Comparison of ENCODE assay signal across 22 cellular contexts in the genomic region with DNA sequence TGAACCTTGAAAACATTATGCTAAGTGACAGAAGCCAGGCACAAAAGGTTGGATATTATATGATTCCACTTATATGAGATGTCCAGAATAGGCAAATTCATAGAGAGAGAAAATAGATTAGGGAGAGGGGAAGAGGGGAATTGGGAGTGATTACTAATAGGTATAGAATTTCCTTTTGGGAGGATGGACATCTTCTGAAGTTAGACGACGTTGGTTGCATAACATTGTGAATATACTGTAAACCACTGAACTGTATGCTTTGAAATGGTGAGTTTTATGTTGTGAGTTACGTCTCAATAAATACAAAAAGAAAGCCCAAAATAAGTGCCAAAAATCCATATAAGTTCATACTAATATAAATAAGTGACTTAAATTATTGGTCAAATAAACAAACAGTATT. TPM values are rescaled to one million over a fixed set of nuclear protein-coding genes. Genes with fewer than 3 reads are reported as not detected.
"Had no signal": no experiment of that assay in that cellular context is flagged by ENCODE, and none has a peak within 500 bp of the region (broad histone marks: within the 10 kb centered on the region; RNA-seq: fewer than 3 reads in every experiment).

No MANE protein-coding gene starts in this region.

- H3K4me1 Mint-ChIP-seq: endodermal cell; naive thymus-derived CD4-positive, alpha-beta T cell; nephron progenitor cell; stimulated activated effector memory CD8-positive, alpha-beta T cell treated with anti-CD3 and anti-CD28 coated beads, Interleukin-12 subunit alpha, Interleukin-12 subunit beta, amount 100 ng/mL, for 72 hours had no signal

- H3K4me3 Mint-ChIP-seq: endodermal cell; naive thymus-derived CD4-positive, alpha-beta T cell; nephron progenitor cell; stimulated activated effector memory CD8-positive, alpha-beta T cell treated with anti-CD3 and anti-CD28 coated beads, Interleukin-12 subunit alpha, Interleukin-12 subunit beta, amount 100 ng/mL, for 72 hours had no signal

- H3K4me3 ChIP-seq: coronary artery, esophagus muscularis mucosa, gastroesophageal sphincter, prostate gland, right lobe of liver, tibial artery, upper lobe of left lung, uterus had no signal

- ATAC-seq: gastroesophageal sphincter; naive thymus-derived CD4-positive, alpha-beta T cell; stimulated activated effector memory CD8-positive, alpha-beta T cell treated with anti-CD3 and anti-CD28 coated beads, Interleukin-12 subunit alpha, Interleukin-12 subunit beta, amount 100 ng/mL, for 72 hours; stimulated activated naive CD8-positive, alpha-beta T cell treated with anti-CD3 and anti-CD28 coated beads, Interleukin-15, Interleukin-2, amounts not matched to agents 100 U/mL and 50 U/mL, for 24 hours had no signal

- H3K4me1 ChIP-seq: esophagus muscularis mucosa, gastroesophageal sphincter, prostate gland, right lobe of liver, tibial artery, upper lobe of left lung, uterus had no signal

- H3K36me3 Mint-ChIP-seq: naive thymus-derived CD4-positive, alpha-beta T cell; stimulated activated effector memory CD8-positive, alpha-beta T cell treated with anti-CD3 and anti-CD28 coated beads, Interleukin-12 subunit alpha, Interleukin-12 subunit beta, amount 100 ng/mL, for 72 hours had no signal

- H3K27ac ChIP-seq: coronary artery, esophagus muscularis mucosa, gastroesophageal sphincter, parathyroid adenoma, prostate gland, right lobe of liver, tibial artery, upper lobe of left lung, uterus had no signal

- H3K27me3 ChIP-seq: esophagus muscularis mucosa, gastroesophageal sphincter, right lobe of liver, upper lobe of left lung, uterus had no signal

- H3K36me3 ChIP-seq: esophagus muscularis mucosa, gastroesophageal sphincter, prostate gland, right lobe of liver, tibial artery, upper lobe of left lung, uterus had no signal

- H3K9me3 ChIP-seq: esophagus muscularis mucosa, gastroesophageal sphincter, prostate gland, right lobe of liver, tibial artery, upper lobe of left lung, uterus had no signal

- H3K27ac Mint-ChIP-seq: endodermal cell; naive thymus-derived CD4-positive, alpha-beta T cell; nephron progenitor cell; stimulated activated effector memory CD8-positive, alpha-beta T cell treated with anti-CD3 and anti-CD28 coated beads, Interleukin-12 subunit alpha, Interleukin-12 subunit beta, amount 100 ng/mL, for 72 hours had no signal

- DNase-seq: effector CD4-positive, alpha-beta T cell; endodermal cell; foreskin fibroblast; glutamatergic neuron; kidney glomerular epithelial cell; mesendoderm; naive thymus-derived CD4-positive, alpha-beta T cell; nephron progenitor cell; right lobe of liver; stimulated activated CD4-positive, alpha-beta T cell treated with anti-CD3 and anti-CD28 coated beads, Interleukin-4, amount 100 ng/mL, for 1 hour; stimulated activated CD8-positive, alpha-beta memory T cell treated with anti-CD3 and anti-CD28 coated beads, Interleukin-4, amount 100 ng/mL, for 48 hours; stimulated activated naive CD8-positive, alpha-beta T cell treated with anti-CD3 and anti-CD28 coated beads, Interleukin-15, Interleukin-2, amounts not matched to agents 100 U/mL and 50 U/mL, for 24 hours; tibial artery; upper lobe of left lung; uterus had no signal

- H3K9me3 Mint-ChIP-seq: endodermal cell; nephron progenitor cell; stimulated activated effector memory CD8-positive, alpha-beta T cell treated with anti-CD3 and anti-CD28 coated beads, Interleukin-12 subunit alpha, Interleukin-12 subunit beta, amount 100 ng/mL, for 72 hours had no signal

RNA-seq across cellular contexts. Expression of a gene that starts 18.6 kb away (rescaled TPM):
- total RNA-seq: dermis microvascular lymphatic vessel endothelial cell; naive thymus-derived CD4-positive, alpha-beta T cell had no signal
